ENCODE assay signal across 17 cellular contexts in the genomic region with DNA sequence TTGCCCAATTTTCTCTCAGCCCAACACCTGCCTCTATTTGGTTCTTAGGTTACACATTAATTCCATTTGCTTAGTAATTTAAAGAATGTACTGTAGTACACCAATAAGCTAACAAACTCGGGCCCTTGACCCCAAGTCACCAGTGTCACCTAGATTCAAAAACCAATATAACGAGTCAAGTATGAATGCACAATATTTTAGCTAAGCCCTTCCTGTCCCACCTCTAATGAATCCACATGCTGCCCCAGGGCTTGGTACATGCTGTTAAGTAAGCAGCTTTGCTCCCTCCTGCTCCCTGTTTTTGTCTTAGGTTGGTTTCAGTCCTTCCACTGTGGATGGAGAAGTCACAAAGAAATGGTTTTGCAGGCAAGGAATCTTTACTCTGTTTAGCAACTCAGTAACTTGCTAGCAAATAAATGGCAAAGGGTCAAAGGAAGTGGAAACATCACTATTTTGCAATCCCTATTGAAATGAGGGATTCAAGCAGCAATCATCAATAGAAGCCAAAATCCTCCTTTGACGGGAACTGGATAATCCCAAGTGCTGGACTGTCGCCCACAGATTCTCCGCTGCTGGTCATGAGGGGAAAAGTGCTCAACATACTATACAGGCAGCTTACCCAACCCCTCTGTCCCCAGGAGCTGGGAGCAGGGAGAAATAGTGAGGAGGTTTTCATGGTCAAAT.
"Had no signal": no experiment of that assay in that cellular context is flagged by ENCODE, and none has a peak within 500 bp of the region (broad histone marks: within the 10 kb centered on the region; RNA-seq: fewer than 3 reads in every experiment).

No MANE protein-coding gene starts in this region.

- H3K36me3 Mint-ChIP-seq: activated naive CD4-positive, alpha-beta T cell treated with anti-CD3 and anti-CD28 coated beads, Interleukin-2, amount 50 U/mL, for 24 hours; natural killer cell treated with Interleukin-12 subunit alpha and Interleukin-12 subunit beta and Interleukin-15 and Interleukin-18, amount 100 ng/mL, for 72 hours; T-cell had no signal

- DNase-seq: activated CD4-positive, alpha-beta T cell treated with anti-CD3 and anti-CD28 coated beads for 48 hours; activated CD8-positive, alpha-beta memory T cell treated with anti-CD3 and anti-CD28 coated beads for 24 hours; activated T-cell treated with anti-CD3 and anti-CD28 coated beads for 4 hours; amniotic stem cell; brain microvascular endothelial cell; mammary epithelial cell; mucosa of descending colon; stimulated activated CD4-positive, alpha-beta T cell treated with anti-CD3 and anti-CD28 coated beads, Interleukin-4, amount 100 ng/mL, for 1 hour; stimulated activated CD8-positive, alpha-beta memory T cell treated with anti-CD3 and anti-CD28 coated beads, Interleukin-4, amount 100 ng/mL, for 48 hours; stimulated activated naive CD8-positive, alpha-beta T cell treated with anti-CD3 and anti-CD28 coated beads, Interleukin-15, Interleukin-2, amounts not matched to agents 100 U/mL and 50 U/mL, for 24 hours; T-cell; T1000; WERI-Rb-1 had no signal

- H3K4me1 ChIP-seq: prostate gland had no signal

- H3K27ac ChIP-seq: brain microvascular endothelial cell, prostate gland, WERI-Rb-1 had no signal

- H3K9me3 ChIP-seq: mucosa of descending colon, prostate gland had no signal

- H3K27me3 ChIP-seq: brain microvascular endothelial cell had no signal

- H3K27me3 Mint-ChIP-seq: activated naive CD4-positive, alpha-beta T cell treated with anti-CD3 and anti-CD28 coated beads, Interleukin-2, amount 50 U/mL, for 24 hours had no signal

- H3K4me3 Mint-ChIP-seq: activated naive CD4-positive, alpha-beta T cell treated with anti-CD3 and anti-CD28 coated beads, Interleukin-2, amount 50 U/mL, for 24 hours; natural killer cell treated with Interleukin-12 subunit alpha and Interleukin-12 subunit beta and Interleukin-15 and Interleukin-18, amount 100 ng/mL, for 72 hours; T-cell had no signal

- H3K9me3 Mint-ChIP-seq: activated naive CD4-positive, alpha-beta T cell treated with anti-CD3 and anti-CD28 coated beads, Interleukin-2, amount 50 U/mL, for 24 hours; natural killer cell treated with Interleukin-12 subunit alpha and Interleukin-12 subunit beta and Interleukin-15 and Interleukin-18, amount 100 ng/mL, for 72 hours; T-cell had no signal

- ATAC-seq: esophagus mucosa; mucosa of descending colon; natural killer cell treated with Interleukin-12 subunit alpha and Interleukin-12 subunit beta and Interleukin-15 and Interleukin-18, amount 100 ng/mL, for 72 hours; stimulated activated naive CD8-positive, alpha-beta T cell treated with anti-CD3 and anti-CD28 coated beads, Interleukin-15, Interleukin-2, amounts not matched to agents 100 U/mL and 50 U/mL, for 24 hours; T-cell had no signal

- H3K36me3 ChIP-seq: brain microvascular endothelial cell, prostate gland, WERI-Rb-1 had no signal

- H3K27ac Mint-ChIP-seq: activated naive CD4-positive, alpha-beta T cell treated with anti-CD3 and anti-CD28 coated beads, Interleukin-2, amount 50 U/mL, for 24 hours; natural killer cell treated with Interleukin-12 subunit alpha and Interleukin-12 subunit beta and Interleukin-15 and Interleukin-18, amount 100 ng/mL, for 72 hours; T-cell had no signal

- H3K4me3 ChIP-seq: mucosa of descending colon, prostate gland had no signal
